Comparison of ENCODE assay signal across 9 cellular contexts in the genomic region with DNA sequence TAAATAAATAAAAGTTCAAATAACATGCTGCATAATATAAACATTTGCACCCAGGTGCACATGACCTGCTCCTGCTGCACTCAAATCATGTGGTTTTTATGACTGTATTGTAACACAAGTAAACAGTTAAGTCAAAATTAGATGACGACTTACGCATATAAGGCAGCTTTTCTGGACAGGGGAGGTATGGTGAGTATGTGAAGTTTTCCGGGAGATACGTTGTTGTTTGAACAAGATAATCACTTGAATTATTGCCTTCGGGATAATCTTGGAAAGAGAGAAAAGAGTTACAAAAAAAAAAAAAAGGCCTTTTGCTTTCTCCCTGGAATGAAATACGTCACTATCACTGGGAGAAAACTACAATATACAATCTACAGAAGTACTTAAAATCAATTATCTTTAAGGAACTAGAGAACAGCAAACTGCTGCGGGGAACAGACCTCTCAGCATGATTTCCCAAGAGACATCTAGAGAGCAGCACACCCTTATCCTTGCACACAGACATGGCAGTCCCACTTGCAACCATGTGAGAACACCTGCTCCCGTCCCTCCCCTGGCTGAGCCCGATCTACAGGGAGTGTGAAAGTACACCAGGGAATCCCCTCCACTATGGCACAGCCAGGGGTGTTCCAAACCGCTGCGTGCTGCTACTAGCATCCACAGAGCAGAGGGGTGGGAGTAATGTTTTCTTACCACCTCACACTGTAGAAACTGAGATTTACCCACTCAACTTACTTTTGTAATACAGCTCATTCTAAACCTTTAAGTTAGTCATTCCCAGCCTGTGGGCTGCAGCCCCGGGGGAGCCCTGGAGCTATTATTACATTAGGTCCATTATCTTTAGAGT. TPM values are rescaled to one million over a fixed set of nuclear protein-coding genes. Genes with fewer than 3 reads are reported as not detected.
DNase-seq lines count a peak whose midpoint lies in the region; ATAC-seq and TF ChIP-seq lines count a peak whose summit lies in the region.
"Had no signal": no experiment of that assay in that cellular context is flagged by ENCODE, and none has a peak within 500 bp of the region (broad histone marks: within the 10 kb centered on the region; RNA-seq: fewer than 3 reads in every experiment).

No MANE protein-coding gene starts in this region.

- H3K36me3 ChIP-seq in upper lobe of left lung (no peaks in the 10 kb centered on the region), breast epithelium (no peaks in the 10 kb centered on the region)
- H3K36me3 ChIP-seq: SJSA1 had no signal

- TF ChIP-seq CTCF in upper lobe of left lung (IDR thresholded peaks at IDR 0.05) = no peak
- no peak for TF ChIP-seq CTCF in breast epithelium (IDR thresholded peaks at IDR 0.05)

- DNase-seq in activated CD4-positive, alpha-beta T cell treated with anti-CD3 and anti-CD28 coated beads for 24 hours (ENCODE audit: low read depth in 2 of 2) = peak; percentile 4 to 28
- DNase-seq in activated CD4-positive, alpha-beta T cell treated with anti-CD3 and anti-CD28 coated beads for 4 hours = no peak
- DNase-seq in NCI-H2107 (lab: John Stamatoyannopoulos, UW) (peak; percentile 3), left colon (peak in 1 of 2 donors; percentile 42), upper lobe of left lung (no peak), breast epithelium (ENCODE audit: low spot score in 2 of 2) (no peak), amniotic stem cell (lab: John Stamatoyannopoulos, UW) (no peak)

- ATAC-seq in HG02798 (IDR thresholded peaks at IDR 0.05; ENCODE audit: poor library complexity, unreplicated experiment) (peak; percentile 83), left colon (peak; percentile 70), upper lobe of left lung (ENCODE audit: low FRiP score in 2 of 2) (no peak)

- H3K4me3 ChIP-seq in upper lobe of left lung (no peak overlapping the region), breast epithelium (no peak overlapping the region)
- H3K4me3 ChIP-seq: SJSA1 had no signal

- H3K27ac ChIP-seq in upper lobe of left lung = peak overlapping the region in 1 of 4 donors; percentile 24
- H3K27ac ChIP-seq in breast epithelium = no peak overlapping the region
- H3K27ac ChIP-seq: SJSA1 had no signal

- no peaks in the 10 kb centered on the region for H3K27me3 ChIP-seq in upper lobe of left lung
- H3K27me3 ChIP-seq in breast epithelium = no peaks in the 10 kb centered on the region
- H3K27me3 ChIP-seq: SJSA1 had no signal

- H3K9me3 ChIP-seq in upper lobe of left lung (no peaks in the 10 kb centered on the region), breast epithelium (no peaks in the 10 kb centered on the region)
- H3K9me3 ChIP-seq: SJSA1 had no signal

- 84 to 85% methylated on average over 12 of the region's 12 CpGs for WGBS in upper lobe of left lung, 2 donors

- TF ChIP-seq POLR2A in upper lobe of left lung (IDR thresholded peaks at IDR 0.05) (no peak), breast epithelium (IDR thresholded peaks at IDR 0.05) (no peak)

- intact Hi-C loops in left colon (cut with DNase I, micrococcal nuclease) = no loop called here
- intact Hi-C loops in breast epithelium (cut with DNase I; ENCODE audit: low total_unique reads) = no loop called here

- no peak for TF ChIP-seq EP300 in upper lobe of left lung (IDR thresholded peaks at IDR 0.05)

- H3K4me1 ChIP-seq in upper lobe of left lung (peaks cover 0 to 4% (median 3%) of the 10 kb centered on the region in 4 donors), breast epithelium (no peaks in the 10 kb centered on the region)
- H3K4me1 ChIP-seq: SJSA1 had no signal

RNA-seq across cellular contexts. Expression of a gene that starts 26.3 kb away (rescaled TPM):
- 1 to 10 TPM; 5.2 to 6.0 TPM for total RNA-seq in left colon
- 1 to 10 TPM in 4 of 6 donors, under 1 TPM in 1, not detected in 1; 0.55 to 3.4 (median 1.8) TPM for total RNA-seq in upper lobe of left lung
- total RNA-seq in breast epithelium = 1 to 10 TPM; 2.9 to 3.8 (median 3.0) TPM

Comparison
In these comparisons a context has a peak if more than half of its experiments do, and no peak if none do; other contexts are left out.
1. DNase-seq: peak in activated CD4-positive, alpha-beta T cell treated with anti-CD3 and anti-CD28 coated beads for 24 hours (2 of 2) and NCI-H2107 (single experiment); none in activated CD4-positive, alpha-beta T cell treated with anti-CD3 and anti-CD28 coated beads for 4 hours (0 of 2), upper lobe of left lung (0 of 2), breast epithelium (0 of 2) and amniotic stem cell (single experiment).
2. ATAC-seq: peak in HG02798 (single experiment) and left colon (single experiment); none in upper lobe of left lung (0 of 2).